Comparison of ENCODE assay signal across 2 cellular contexts in genomic region chr18:5912491-5912890, GRCh38.
TF ChIP-seq lines count a peak whose summit lies in the region.

No MANE protein-coding gene starts in this region.

TF ChIP-seq in GM23338, 12 proteins besides CTCF, POLR2A, EP300 and RAD21 (continued from another document):
- TF ChIP-seq ZNF331 (CRISPR knock-in tag; IDR thresholded peaks at IDR 0.05; ENCODE audit: low read depth) (no peak), JUNB (IDR thresholded peaks at IDR 0.05; ENCODE audit: unreplicated experiment) (no peak), ETS1 (IDR thresholded peaks at IDR 0.05) (no peak), REST (IDR thresholded peaks at IDR 0.05; ENCODE audit: unreplicated experiment) (no peak), CREB1 (CRISPR knock-in tag; IDR thresholded peaks at IDR 0.05; ENCODE audit: low read depth) (no peak), ZNF114 (CRISPR knock-in tag; IDR thresholded peaks at IDR 0.05) (no peak), EZH2phosphoT487 (IDR thresholded peaks at IDR 0.05; ENCODE audit: unreplicated experiment) (no peak)
TF ChIP-seq in GM23338: peak in this region for 0.

TF ChIP-seq in K562, 482 proteins besides CTCF, POLR2A, EP300 and RAD21:
- no peak for TF ChIP-seq THAP12 (CRISPR knock-in tag; IDR thresholded peaks at IDR 0.05)
- 0 out of 2 replicates have a peak, but pooled peaks have one; percentile 8 for TF ChIP-seq RFX1 (IDR thresholded peaks at IDR 0.05)
